8 cellular contexts compared by ENCODE assay signal in the genomic region with DNA sequence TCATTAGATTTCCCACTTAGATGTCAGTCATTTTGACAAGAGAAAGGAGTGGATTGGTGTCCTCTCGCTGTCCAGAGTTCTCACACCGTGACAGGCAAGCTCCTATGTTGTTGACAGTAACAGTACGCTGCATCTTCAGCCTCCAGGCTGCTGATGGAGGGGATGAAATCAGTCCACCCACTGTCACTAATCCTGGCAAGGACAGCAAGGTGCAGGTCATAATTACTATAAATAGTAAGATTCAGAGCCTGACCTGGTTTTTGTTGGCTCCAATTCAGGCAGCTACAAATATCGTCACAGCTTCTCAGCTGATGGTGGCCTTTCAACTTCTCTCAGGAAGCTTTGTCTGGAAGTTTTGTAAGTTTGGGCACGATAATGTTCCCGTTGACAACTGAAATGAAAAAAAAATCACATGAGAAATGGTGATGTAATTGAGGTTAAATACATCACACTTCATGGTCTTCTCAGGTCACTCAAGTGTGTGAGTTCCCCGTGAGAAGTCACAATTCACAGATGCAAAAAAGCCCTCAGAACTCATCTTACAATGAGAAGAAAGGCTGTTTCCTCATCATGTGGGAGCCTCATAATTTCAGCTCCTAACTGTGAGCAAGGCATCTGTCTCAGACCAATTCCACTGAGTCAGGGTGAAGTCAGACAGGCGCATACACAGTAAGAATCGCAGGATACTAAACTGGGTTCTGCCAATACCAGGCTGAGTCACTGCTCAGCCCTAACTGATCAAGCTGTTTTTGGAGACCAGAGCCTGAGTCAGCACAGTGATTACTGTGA.
DNase-seq lines count a peak whose midpoint lies in the region; ATAC-seq, FAIRE-seq and TF ChIP-seq lines count a peak whose summit lies in the region.
"Not testable (repeated sequence)": the region's sequence is repeated elsewhere in the genome, so short reads cannot be mapped to it uniquely, and the experiment has no call there.

No MANE protein-coding gene starts in this region.

- not testable (repeated sequence) for H3K36me3 Mint-ChIP-seq in activated B cell treated with CpG ODN at 0.5 μM for 24 hours (ENCODE audit: low read depth); naive thymus-derived CD4-positive, alpha-beta T cell

- peaks cover 13% of the 10 kb centered on the region for H3K4me1 Mint-ChIP-seq in activated B cell treated with CpG ODN at 0.5 μM for 24 hours
- not testable (repeated sequence) for H3K4me1 Mint-ChIP-seq in naive thymus-derived CD4-positive, alpha-beta T cell

- CTCF ChIA-PET in activated B cell treated with CpG ODN at 0.5 μM for 24 hours (lab: Charles Lee); naive thymus-derived CD4-positive, alpha-beta T cell (lab: Charles Lee): not testable (repeated sequence)

- TF ChIP-seq POLR2A in H54 (IDR thresholded peaks at IDR 0.05; ENCODE audit: low read depth, low read length) = not testable (repeated sequence)

- peak overlapping the region in 7 of 11 experiments; percentile 10 to 35 (median 18); a peak in 8 of 22 replicates for H3K4me2 ChIP-seq in BLaER1 treated with 17β-estradiol and CSF1 and Interleukin-3, amounts not matched to agents 10 nM and 100 nM

- not testable (repeated sequence) for H3K9me3 ChIP-seq in BLaER1 treated with 17β-estradiol and CSF1 and Interleukin-3, amounts not matched to agents 10 nM and 100 nM (replicated peaks in 1 of 11); naive thymus-derived CD4-positive, alpha-beta T cell (ENCODE audit: control insufficient read depth in 2 of 3, low read length in 3 of 3); thoracic aorta

- H3K9ac ChIP-seq in BLaER1 treated with 17β-estradiol and CSF1 and Interleukin-3, amounts not matched to agents 10 nM and 100 nM = not testable (repeated sequence)

- intact Hi-C loops in activated B cell treated with CpG ODN at 0.5 μM for 24 hours (cut with micrococcal nuclease); left ventricle myocardium superior (cut with micrococcal nuclease); naive thymus-derived CD4-positive, alpha-beta T cell (cut with micrococcal nuclease): not testable (repeated sequence)

- peak overlapping the region; percentile 18 for H3K27ac Mint-ChIP-seq in activated B cell treated with CpG ODN at 0.5 μM for 24 hours
- not testable (repeated sequence) for H3K27ac Mint-ChIP-seq in naive thymus-derived CD4-positive, alpha-beta T cell

- H3K4me3 Mint-ChIP-seq in activated B cell treated with CpG ODN at 0.5 μM for 24 hours; naive thymus-derived CD4-positive, alpha-beta T cell: not testable (repeated sequence)

- not testable (repeated sequence) for H3K9me3 Mint-ChIP-seq in activated B cell treated with CpG ODN at 0.5 μM for 24 hours
- H3K9me3 Mint-ChIP-seq in naive thymus-derived CD4-positive, alpha-beta T cell = peaks cover 0 to 19% (median 0%) of the 10 kb centered on the region in 11 donors

- H3K4me1 ChIP-seq in BLaER1 treated with 17β-estradiol and CSF1 and Interleukin-3, amounts not matched to agents 10 nM and 100 nM = peaks cover 0 to 11% (median 2%) of the 10 kb centered on the region in 10 experiments; a peak in 5 of 20 replicates
- H3K4me1 ChIP-seq in naive thymus-derived CD4-positive, alpha-beta T cell (ENCODE audit: control insufficient read depth in 2 of 2, insufficient read depth in 2 of 2, low read length in 2 of 2); thoracic aorta (ENCODE audit: control insufficient read depth in 1 of 2, low read depth in 2 of 2): not testable (repeated sequence)

- not testable (repeated sequence) for H3K27me3 Mint-ChIP-seq in activated B cell treated with CpG ODN at 0.5 μM for 24 hours; naive thymus-derived CD4-positive, alpha-beta T cell

- peak overlapping the region in 7 of 11 experiments; percentile 13 to 56 (median 43); a peak in 10 of 22 replicates for H3K27ac ChIP-seq in BLaER1 treated with 17β-estradiol and CSF1 and Interleukin-3, amounts not matched to agents 10 nM and 100 nM
- not testable (repeated sequence) for H3K27ac ChIP-seq in naive thymus-derived CD4-positive, alpha-beta T cell (ENCODE audit: low read depth, low read length); thoracic aorta

- ATAC-seq in activated B cell treated with CpG ODN at 0.5 μM for 24 hours (ENCODE audit: low read depth) (peak; percentile 64), left ventricle myocardium superior (peak; percentile 38), thoracic aorta (ENCODE audit: insufficient number of reproducible peaks, low FRiP score, low read depth) (peak; percentile 82)
- peak; percentile 87 for ATAC-seq in naive thymus-derived CD4-positive, alpha-beta T cell

- POLR2A ChIA-PET in activated B cell treated with CpG ODN at 0.5 μM for 24 hours (lab: Charles Lee); naive thymus-derived CD4-positive, alpha-beta T cell (lab: Charles Lee): not testable (repeated sequence)

- FAIRE-seq in H54 (lab: Jason Lieb, UNC) = peak; percentile 99

- H3K27me3 ChIP-seq in BLaER1 treated with 17β-estradiol and CSF1 and Interleukin-3, amounts not matched to agents 10 nM and 100 nM; naive thymus-derived CD4-positive, alpha-beta T cell (ENCODE audit: control insufficient read depth in 2 of 2, insufficient read depth in 2 of 2, low read length in 2 of 2); thoracic aorta (replicated peaks; ENCODE audit: insufficient read depth): not testable (repeated sequence)

- not testable (repeated sequence) for H4K20me1 ChIP-seq in BLaER1 treated with 17β-estradiol and CSF1 and Interleukin-3, amounts not matched to agents 10 nM and 100 nM

- DNase-seq in H54 (ENCODE audit: insufficient read length, low spot score) (peak; percentile 2), NCI-H226 (peak; percentile 57), dedifferentiated amniotic fluid mesenchymal stem cell (ENCODE audit: extremely low spot score) (peak; percentile 15), thoracic aorta (ENCODE audit: low spot score) (peak; percentile 14)
- DNase-seq in activated B cell treated with CpG ODN at 0.5 μM for 24 hours; left ventricle myocardium superior; naive thymus-derived CD4-positive, alpha-beta T cell: not testable (repeated sequence)

- H3K36me3 ChIP-seq in BLaER1 treated with 17β-estradiol and CSF1 and Interleukin-3, amounts not matched to agents 10 nM and 100 nM; naive thymus-derived CD4-positive, alpha-beta T cell (ENCODE audit: control insufficient read depth in 2 of 3, insufficient read depth in 3 of 3, low read length in 3 of 3); thoracic aorta: not testable (repeated sequence)

- TF ChIP-seq CTCF in activated B cell treated with CpG ODN at 0.5 μM for 24 hours (IDR thresholded peaks at IDR 0.05); thoracic aorta (IDR thresholded peaks at IDR 0.05): not testable (repeated sequence)

- H3K4me3 ChIP-seq in BLaER1 treated with 17β-estradiol and CSF1 and Interleukin-3, amounts not matched to agents 10 nM and 100 nM; naive thymus-derived CD4-positive, alpha-beta T cell (ENCODE audit: low read length): not testable (repeated sequence)
- peak overlapping the region; percentile 46 for H3K4me3 ChIP-seq in thoracic aorta
